1 cellular context compared by ENCODE assay signal in the genomic region with DNA sequence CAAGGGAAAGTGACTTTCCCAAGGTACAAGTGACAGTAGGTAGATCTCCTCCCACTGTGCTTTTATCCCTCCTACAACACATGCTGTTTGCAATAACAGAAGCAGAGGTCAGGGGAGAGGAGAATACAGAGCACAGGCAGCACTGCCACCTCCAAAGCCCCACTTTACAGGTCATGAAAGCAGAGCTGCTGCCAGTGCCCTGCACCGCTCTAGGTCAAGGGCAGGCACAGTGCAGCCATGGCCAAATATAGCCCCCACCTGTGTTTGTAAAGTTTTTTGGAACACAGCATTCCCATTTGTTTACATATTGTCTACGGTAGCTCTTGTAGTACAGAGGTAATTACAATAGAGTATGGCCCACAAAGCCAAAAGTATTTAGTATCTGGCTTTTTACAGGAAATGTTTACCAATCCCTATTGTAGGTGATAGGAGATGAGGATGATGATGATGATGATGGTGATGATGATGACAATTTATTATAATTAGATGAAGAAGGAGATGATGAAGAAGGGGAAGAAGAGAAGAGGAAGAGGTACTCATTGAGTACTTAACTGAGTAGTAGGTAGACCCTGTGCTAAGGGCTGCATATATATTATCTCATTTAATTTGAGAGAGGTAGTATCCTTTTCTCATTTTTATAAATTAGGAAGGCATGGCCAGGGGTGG.
TF ChIP-seq lines count a peak whose summit lies in the region.

No MANE protein-coding gene starts in this region.

TF ChIP-seq in HepG2, 621 proteins besides CTCF, POLR2A, EP300 and RAD21 (continued from another document):
- TF ChIP-seq SOX5 (CRISPR knock-in tag; IDR thresholded peaks at IDR 0.05; ENCODE audit: borderline replicate concordance) (no peak; the same call in 1 of the 2 replicates), FOXP1 (IDR thresholded peaks at IDR 0.05) (no peak), FOXP1 (CRISPR knock-in tag; IDR thresholded peaks at IDR 0.05) (peak; percentile 35; the same call in 1 of the 2 replicates), DZIP1 (CRISPR knock-in tag; IDR thresholded peaks at IDR 0.05) (no peak), FOSL1 (CRISPR knock-in tag; IDR thresholded peaks at IDR 0.05; ENCODE audit: borderline replicate concordance) (no peak), ELF3 (CRISPR knock-in tag; IDR thresholded peaks at IDR 0.05) (no peak)
